Comparison of ENCODE assay signal across 1 cellular context in genomic region chr11:36726420-36726819, GRCh38.
TF ChIP-seq lines count a peak whose summit lies in the region.

No MANE protein-coding gene starts in this region.

TF ChIP-seq in HEK293, 187 proteins besides CTCF, POLR2A, EP300 and RAD21 (continued from another document):
- TF ChIP-seq ZBTB10 (tag by site-specific recombination; IDR thresholded peaks at IDR 0.05) (no peak), SALL2 (tag by site-specific recombination; IDR thresholded peaks at IDR 0.05; ENCODE audit: borderline replicate concordance) (no peak), ZNF555 (tag by site-specific recombination; conservative IDR thresholded peaks at IDR 0.05) (peak; percentile 22; the same call in 1 of the 2 replicates), HIC1 (tag by site-specific recombination; IDR thresholded peaks at IDR 0.05) (no peak), ZNF701 (tag by site-specific recombination; IDR thresholded peaks at IDR 0.05) (no peak), ZNF518A (tag by site-specific recombination; conservative IDR thresholded peaks at IDR 0.05; ENCODE audit: low read depth) (peak; percentile 53), ZNF571 (tag by site-specific recombination; IDR thresholded peaks at IDR 0.05) (no peak), ZBTB8A (tag by site-specific recombination; IDR thresholded peaks at IDR 0.05) (no peak), ZFP37 (tag by site-specific recombination; IDR thresholded peaks at IDR 0.05) (no peak), ZNF791 (tag by site-specific recombination; IDR thresholded peaks at IDR 0.05) (no peak), ZNF558 (tag by site-specific recombination; IDR thresholded peaks at IDR 0.05) (no peak), ZBTB11 (tag by site-specific recombination; conservative IDR thresholded peaks at IDR 0.05; ENCODE audit: low read depth) (peak; percentile 52; the same call in 1 of the 2 replicates), ZNF521 (tag by site-specific recombination; IDR thresholded peaks at IDR 0.05) (no peak)
